Comparison of ENCODE assay signal across 14 cellular contexts in the genomic region with DNA sequence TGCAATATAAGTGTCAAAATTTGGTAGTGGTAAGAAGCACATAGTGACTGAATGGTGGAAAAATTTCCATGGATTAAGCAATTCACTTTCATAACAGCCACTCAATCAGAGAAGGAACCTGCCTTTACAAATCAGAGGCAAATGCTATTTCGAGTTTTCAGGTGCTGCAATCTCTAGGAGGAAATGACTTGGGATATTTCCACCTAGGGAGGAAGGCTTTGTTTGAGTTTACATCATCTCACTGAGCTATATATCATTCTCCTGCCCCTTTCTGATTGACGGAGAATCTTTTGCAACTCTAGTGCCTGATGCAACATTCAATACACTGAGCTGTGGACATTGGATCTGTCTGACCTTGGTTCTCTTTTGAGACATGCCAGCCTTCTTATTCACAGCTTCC. TPM values are rescaled to one million over a fixed set of nuclear protein-coding genes. Genes with fewer than 3 reads are reported as not detected.
DNase-seq lines count a peak whose midpoint lies in the region; TF ChIP-seq lines count a peak whose summit lies in the region.
"Had no signal": no experiment of that assay in that cellular context is flagged by ENCODE, and none has a peak within 500 bp of the region (broad histone marks: within the 10 kb centered on the region; RNA-seq: fewer than 3 reads in every experiment).

No MANE protein-coding gene starts in this region.

- H3K27ac ChIP-seq in fibroblast of lung (ENCODE audit: insufficient read depth, low read length) (no peak overlapping the region), spleen (no peak overlapping the region)
- H3K27ac ChIP-seq: C4-2B, Peyer's patch had no signal

- H4K20me1 ChIP-seq in fibroblast of lung (ENCODE audit: control insufficient read depth, extremely low read depth, insufficient read depth, low read length): no peaks in the 10 kb centered on the region

- no peak overlapping the region for H3K9ac ChIP-seq in fibroblast of lung (ENCODE audit: insufficient read depth, low read length)

- no peaks in the 10 kb centered on the region for H3K79me2 ChIP-seq in fibroblast of lung (ENCODE audit: control insufficient read depth, insufficient read depth, low read length)

- H3K9me3 ChIP-seq in fibroblast of lung (ENCODE audit: control insufficient read depth, insufficient read depth, low read depth, low read length) (no peaks in the 10 kb centered on the region), spleen (peaks cover 0 to 14% (median 8%) of the 10 kb centered on the region in 8 donors)

- no peak for TF ChIP-seq POLR2A in spleen (IDR thresholded peaks at IDR 0.05)

- H3K27me3 ChIP-seq in fibroblast of lung (ENCODE audit: control insufficient read depth, insufficient read depth, low read length): no peaks in the 10 kb centered on the region
- H3K27me3 ChIP-seq in spleen (replicated peaks in 1 of 7): no peaks in the 10 kb centered on the region
- H3K27me3 ChIP-seq: Peyer's patch had no signal

- intact Hi-C loops in spleen (cut with DNase I; ENCODE audit: low total_unique reads): no loop called here

- H3K4me1 ChIP-seq in fibroblast of lung (ENCODE audit: control insufficient read depth, extremely low read depth, insufficient read depth, low read length): peaks cover 5% of the 10 kb centered on the region
- H3K4me1 ChIP-seq in spleen: no peaks in the 10 kb centered on the region
- H3K4me1 ChIP-seq: Peyer's patch had no signal

- WGBS in spleen, 5 donors: 30 to 72% (median 64%) methylated on average over 2 of the region's 2 CpGs

- DNase-seq in HPDE6-E6E7 (ENCODE audit: extremely low spot score) (peak; percentile 58), SKM-1 treated with dmso at 0.1 percent for 144 hours (lab: John Stamatoyannopoulos, UW; ENCODE audit: unreplicated experiment) (peak; percentile 69), fibroblast of lung (ENCODE audit: low read depth in 2 of 2) (peak; percentile 55 to 70), putamen (ENCODE audit: low spot score) (peak; percentile 29), spleen (no peak), superior temporal gyrus (ENCODE audit: extremely low spot score) (no peak), NCI-H2029 treated with DMSO at 0.1 percent for 48 hours (lab: John Stamatoyannopoulos, UW) (no peak)
- no peak for DNase-seq in activated naive CD4-positive, alpha-beta T cell treated with anti-CD3 and anti-CD28 coated beads, Interleukin-2, amount 50 U/mL, for 16 hours
- DNase-seq: activated CD8-positive, alpha-beta memory T cell treated with anti-CD3 and anti-CD28 coated beads, Interleukin-2, amount 10 ng/mL, durations not matched to agents 7 days and 5 days; activated gamma-delta T cell; effector CD4-positive, alpha-beta T cell; Peyer's patch had no signal

- H3K4me3 ChIP-seq in fibroblast of lung (replicated peaks in 1 of 4; ENCODE audit: control extremely low read depth in 1 of 4, insufficient read depth in 1 of 4, low read depth in 3 of 4, low read length in 4 of 4): no peak overlapping the region
- H3K4me3 ChIP-seq in spleen: no peak overlapping the region
- H3K4me3 ChIP-seq: Peyer's patch had no signal

- TF ChIP-seq CTCF in fibroblast of lung (conservative IDR thresholded peaks at IDR 0.05 in 1 of 2, IDR thresholded peaks at IDR 0.05 in 1 of 2; ENCODE audit: low read depth in 1 of 2, low read length in 2 of 2): no peak
- TF ChIP-seq CTCF in spleen (IDR thresholded peaks at IDR 0.05 in 8 of 11, conservative IDR thresholded peaks at IDR 0.05 in 3 of 11): no peak

- no peak overlapping the region for H3K4me2 ChIP-seq in fibroblast of lung (ENCODE audit: extremely low read depth, insufficient read depth, low read length)

- no peak overlapping the region for H2AFZ ChIP-seq in fibroblast of lung (ENCODE audit: low read length)

- H3K36me3 ChIP-seq in fibroblast of lung (ENCODE audit: control insufficient read depth, insufficient read depth, low read length): no peaks in the 10 kb centered on the region
- no peaks in the 10 kb centered on the region for H3K36me3 ChIP-seq in spleen
- H3K36me3 ChIP-seq: Peyer's patch had no signal

RNA-seq across cellular contexts. Expression of a gene that starts 26.3 kb away (rescaled TPM):
- total RNA-seq in fibroblast of lung: 0.17 TPM in 1 of 2 replicates, not detected in the other
- 0.14 TPM in 1 of 2 replicates, not detected in the other for polyA plus RNA-seq in fibroblast of lung
- polyA plus RNA-seq in fibroblast of lung (2012): 0.23 TPM in 1 of 2 replicates, not detected in the other
- not detected in 2 replicates for polyA minus RNA-seq in fibroblast of lung (ENCODE audit: low replicate concordance)
- not detected for total RNA-seq in spleen
- under 1 TPM; 0.15 to 0.32 (median 0.26) TPM for polyA plus RNA-seq in spleen
- total RNA-seq: activated CD8-positive, alpha-beta memory T cell treated with anti-CD3 and anti-CD28 coated beads, Interleukin-2, amount 10 ng/mL, durations not matched to agents 7 days and 5 days; Peyer's patch; T-helper 1 cell treated with Interleukin-12 subunit alpha and Interleukin-12 subunit beta and Interleukin-4 antibody, amounts not matched to agents 30 ng/mL and 1 ng/mL, for 36 hours had no signal

Comparison
In these comparisons a context has a peak if more than half of its experiments do, and no peak if none do; other contexts are left out.
1. DNase-seq: peak in HPDE6-E6E7 (single experiment), SKM-1 treated with dmso at 0.1 percent for 144 hours (single experiment), fibroblast of lung (2 of 2) and putamen (single experiment); none in spleen (single experiment), activated naive CD4-positive, alpha-beta T cell treated with anti-CD3 and anti-CD28 coated beads, Interleukin-2, amount 50 U/mL, for 16 hours (single experiment), superior temporal gyrus (single experiment) and NCI-H2029 treated with DMSO at 0.1 percent for 48 hours (single experiment).